3 cellular contexts compared by ENCODE assay signal in genomic region chr7:50461695-50462094, GRCh38.
"Had no signal": no experiment of that assay in that cellular context is flagged by ENCODE, and none has a peak within 500 bp of the region (broad histone marks: within the 10 kb centered on the region; RNA-seq: fewer than 3 reads in every experiment).

No MANE protein-coding gene starts in this region.

- ATAC-seq: GM12878 had no signal

- DNase-seq: GDM1, GF-D8 had no signal
